Comparison of ENCODE assay signal across 18 cellular contexts in genomic region chr6:45791600-45792168, GRCh38.
DNase-seq lines count a peak whose midpoint lies in the region; ATAC-seq and TF ChIP-seq lines count a peak whose summit lies in the region.
"Had no signal": no experiment of that assay in that cellular context is flagged by ENCODE, and none has a peak within 500 bp of the region (broad histone marks: within the 10 kb centered on the region; RNA-seq: fewer than 3 reads in every experiment).

No MANE protein-coding gene starts in this region.

- H3K27me3 ChIP-seq in prostate gland (replicated peaks; ENCODE audit: insufficient read depth) (no peaks in the 10 kb centered on the region), body of pancreas (no peaks in the 10 kb centered on the region)
- H3K27me3 ChIP-seq: ascending aorta, BE2C, vagina had no signal

- intact Hi-C loops in prostate gland (cut with DNase I) (no loop called here), body of pancreas (cut with DNase I) (no loop called here)

- H3K27ac ChIP-seq in prostate gland (no peak overlapping the region), body of pancreas (no peak overlapping the region)
- H3K27ac ChIP-seq: ascending aorta, vagina had no signal

- H3K4me1 ChIP-seq in prostate gland (replicated peaks) = no peaks in the 10 kb centered on the region
- no peaks in the 10 kb centered on the region for H3K4me1 ChIP-seq in body of pancreas
- H3K4me1 ChIP-seq: ascending aorta, BE2C, vagina had no signal

- H3K9me3 ChIP-seq in prostate gland (no peaks in the 10 kb centered on the region), body of pancreas (no peaks in the 10 kb centered on the region)
- H3K9me3 ChIP-seq: ascending aorta, BE2C, vagina had no signal

- DNase-seq in AG08395 (ENCODE audit: low spot score) (peak; percentile 74), LHCN-M2 (ENCODE audit: low read depth) (peak; percentile 75), cardiac fibroblast (ENCODE audit: low read depth in 2 of 2) (peak; percentile 41 to 78), kidney tubule cell (ENCODE audit: low spot score) (peak; percentile 85), prostate gland (ENCODE audit: low spot score) (no peak), body of pancreas (no peak), cortex of kidney (lab: John Stamatoyannopoulos, UW) (no peak)
- DNase-seq: activated T-cell treated with anti-CD3 and anti-CD28 coated beads, Interleukin-2, amount 50 U/mL, for 1 hour; BE2C; DND-41; NCI-H1694; NCI-H69; posterior cingulate gyrus; stimulated activated CD4-positive, alpha-beta T cell treated with anti-CD3 and anti-CD28 coated beads, Interleukin-1b, Interleukin-23, amount 100 ng/mL, for 48 hours had no signal

- ATAC-seq in HG02610 (IDR thresholded peaks at IDR 0.05; ENCODE audit: unreplicated experiment) = no peak
- no peak for ATAC-seq in body of pancreas
- ATAC-seq: WTC11 had no signal

- H3K4me3 ChIP-seq in cardiac fibroblast (replicated peaks in 1 of 2; ENCODE audit: low read depth in 2 of 2, low read length in 2 of 2) (no peak overlapping the region), prostate gland (no peak overlapping the region), body of pancreas (no peak overlapping the region)
- H3K4me3 ChIP-seq: ascending aorta, vagina had no signal

- TF ChIP-seq POLR2A in prostate gland (IDR thresholded peaks at IDR 0.05) = no peak
- TF ChIP-seq POLR2A in body of pancreas (IDR thresholded peaks at IDR 0.05) = no peak

- H3K36me3 ChIP-seq in prostate gland = no peaks in the 10 kb centered on the region
- no peaks in the 10 kb centered on the region for H3K36me3 ChIP-seq in body of pancreas (replicated peaks in 1 of 2; ENCODE audit: insufficient read depth in 1 of 2, low read depth in 2 of 2)
- H3K36me3 ChIP-seq: ascending aorta, BE2C, vagina had no signal

- 94% methylated on average over 2 of the region's 2 CpGs for WGBS in prostate gland
- WGBS in body of pancreas, 2 donors = 71 to 73% methylated on average over 2 of the region's 2 CpGs

- TF ChIP-seq CTCF in cardiac fibroblast (IDR thresholded peaks at IDR 0.05; ENCODE audit: low read depth, low read length) (no peak), prostate gland (IDR thresholded peaks at IDR 0.05) (no peak), body of pancreas (IDR thresholded peaks at IDR 0.05) (no peak)

Comparison
In these comparisons a context has a peak if more than half of its experiments do, and no peak if none do; other contexts are left out.
1. DNase-seq: peak in AG08395 (single experiment), LHCN-M2 (single experiment), cardiac fibroblast (2 of 2) and kidney tubule cell (single experiment); none in prostate gland (single experiment), body of pancreas (0 of 4) and cortex of kidney (single experiment).